In genomic region chr14:64891839-64892375, GRCh38 we compare ENCODE assay signal across 1 cellular context.
A peak's percentile ranks its signal among the peaks of the same experiment; 100 is the strongest.
TF ChIP-seq lines count a peak whose summit lies in the region.

No MANE protein-coding gene starts in this region.

TF ChIP-seq in HepG2, 621 proteins besides CTCF, POLR2A, EP300 and RAD21:
- TF ChIP-seq HNRNPK (IDR thresholded peaks at IDR 0.05; ENCODE audit: low read depth, low read length, poor library complexity, severe bottlenecking): no peak
- peak; percentile 71 for TF ChIP-seq SMC3 (IDR thresholded peaks at IDR 0.05; ENCODE audit: low read length)
- TF ChIP-seq STAG1 (CRISPR knock-in tag; IDR thresholded peaks at IDR 0.05): peak; percentile 85
